Comparison of ENCODE assay signal across 13 cellular contexts in genomic region chr22:27995801-27996528, GRCh38.
"Had no signal": no experiment of that assay in that cellular context is flagged by ENCODE, and none has a peak within 500 bp of the region (broad histone marks: within the 10 kb centered on the region; RNA-seq: fewer than 3 reads in every experiment).

No MANE protein-coding gene starts in this region.

- H3K9me3 Mint-ChIP-seq: activated T-cell treated with anti-CD3 and anti-CD28 coated beads, Interleukin-2, amount 50 U/mL, for 4 hours; natural killer cell; stimulated activated naive CD8-positive, alpha-beta T cell treated with anti-CD3 and anti-CD28 coated beads, Interleukin-15, amount 100 ng/mL, for 72 hours had no signal

- H3K27ac Mint-ChIP-seq: natural killer cell had no signal

- H3K27ac ChIP-seq: coronary artery, gastrocnemius medialis, thoracic aorta, vagina had no signal

- ATAC-seq: activated CD4-positive, CD25-positive, alpha-beta regulatory T cell treated with anti-CD3 and anti-CD28 coated beads, Interleukin-2, amount 50 U/mL, for 24 hours; activated T-cell treated with anti-CD3 and anti-CD28 coated beads, Interleukin-2, amount 50 U/mL, for 4 hours; gastrocnemius medialis; natural killer cell; stimulated activated naive CD8-positive, alpha-beta T cell treated with anti-CD3 and anti-CD28 coated beads, Interleukin-15, amount 100 ng/mL, for 72 hours had no signal

- H3K27me3 Mint-ChIP-seq: stimulated activated naive CD8-positive, alpha-beta T cell treated with anti-CD3 and anti-CD28 coated beads, Interleukin-15, amount 100 ng/mL, for 72 hours had no signal

- H3K9me3 ChIP-seq: gastrocnemius medialis, thoracic aorta, vagina had no signal

- DNase-seq: activated CD4-positive, alpha-beta T cell treated with anti-CD3 and anti-CD28 coated beads, Interleukin-2, amount 50 U/mL, for 4 hours; activated gamma-delta T cell treated with Interleukin-2 at 50 U/mL for 16 hours; activated T-cell treated with anti-CD3 and anti-CD28 coated beads, Interleukin-2, amount 50 U/mL, for 4 hours; caudate nucleus; effector memory CD4-positive, alpha-beta T cell; gastrocnemius medialis; natural killer cell; stimulated activated CD4-positive, alpha-beta T cell treated with anti-CD3 and anti-CD28 coated beads, Interleukin-4, amount 100 ng/mL, for 4 hours; stimulated activated naive CD8-positive, alpha-beta T cell treated with anti-CD3 and anti-CD28 coated beads, Interleukin-15, amount 100 ng/mL, for 72 hours had no signal

- H3K4me3 Mint-ChIP-seq: activated T-cell treated with anti-CD3 and anti-CD28 coated beads, Interleukin-2, amount 50 U/mL, for 4 hours; natural killer cell; stimulated activated naive CD8-positive, alpha-beta T cell treated with anti-CD3 and anti-CD28 coated beads, Interleukin-15, amount 100 ng/mL, for 72 hours had no signal

- H3K36me3 Mint-ChIP-seq: natural killer cell had no signal

- H3K4me3 ChIP-seq: coronary artery, gastrocnemius medialis, thoracic aorta, vagina had no signal

- H3K4me1 ChIP-seq: vagina had no signal

- H3K4me1 Mint-ChIP-seq: natural killer cell; stimulated activated naive CD8-positive, alpha-beta T cell treated with anti-CD3 and anti-CD28 coated beads, Interleukin-15, amount 100 ng/mL, for 72 hours had no signal

- H3K27me3 ChIP-seq: gastrocnemius medialis, vagina had no signal

- H3K36me3 ChIP-seq: gastrocnemius medialis had no signal
